12 cellular contexts compared by ENCODE assay signal in genomic region chr2:217573565-217573964, GRCh38.
DNase-seq lines count a peak whose midpoint lies in the region; ATAC-seq and TF ChIP-seq lines count a peak whose summit lies in the region.
"Had no signal": no experiment of that assay in that cellular context is flagged by ENCODE, and none has a peak within 500 bp of the region (broad histone marks: within the 10 kb centered on the region; RNA-seq: fewer than 3 reads in every experiment).

No MANE protein-coding gene starts in this region.

- peaks cover 0 to 6% of the 10 kb centered on the region in 2 donors for H3K36me3 Mint-ChIP-seq in activated naive CD4-positive, alpha-beta T cell treated with anti-CD3 and anti-CD28 coated beads, Interleukin-2, amount 50 U/mL, for 72 hours

- H3K4me3 ChIP-seq in MG63, result no peak overlapping the region
- H3K4me3 ChIP-seq in epithelial cell of esophagus (ENCODE audit: low read length), result no peak overlapping the region
- no peak overlapping the region for H3K4me3 ChIP-seq in osteoblast (ENCODE audit: insufficient read depth, low read length)
- H3K4me3 ChIP-seq in OCI-LY7 (ENCODE audit: low read depth, low read length, poor library complexity, severe bottlenecking), result no peak overlapping the region
- H3K4me3 ChIP-seq: heart right ventricle had no signal

- H3K4me2 ChIP-seq in osteoblast (ENCODE audit: insufficient read depth, low read length), result no peak overlapping the region
- no peak overlapping the region for H3K4me2 ChIP-seq in OCI-LY7 (ENCODE audit: low read length)

- H3K9me3 ChIP-seq in MG63 (no peaks in the 10 kb centered on the region), osteoblast (ENCODE audit: low read depth, low read length) (no peaks in the 10 kb centered on the region), OCI-LY7 (ENCODE audit: low read length) (no peaks in the 10 kb centered on the region)

- H3K27me3 ChIP-seq in MG63 (no peaks in the 10 kb centered on the region), osteoblast (ENCODE audit: insufficient read depth, low read length) (peaks cover 6% of the 10 kb centered on the region)
- H3K27me3 ChIP-seq: heart right ventricle had no signal

- H3K27ac Mint-ChIP-seq in activated naive CD4-positive, alpha-beta T cell treated with anti-CD3 and anti-CD28 coated beads, Interleukin-2, amount 50 U/mL, for 72 hours, result no peak overlapping the region
- H3K27ac Mint-ChIP-seq: CD4-positive, alpha-beta memory T cell; naive thymus-derived CD4-positive, alpha-beta T cell had no signal

- no peak overlapping the region for H3K27ac ChIP-seq in osteoblast (ENCODE audit: low read depth, low read length)
- no peak overlapping the region for H3K27ac ChIP-seq in OCI-LY7 (ENCODE audit: low read depth, low read length, poor library complexity, severe bottlenecking)
- H3K27ac ChIP-seq: heart right ventricle had no signal

- H3K79me2 ChIP-seq in osteoblast (ENCODE audit: insufficient read depth, low read length) (no peaks in the 10 kb centered on the region), OCI-LY7 (ENCODE audit: insufficient read depth, low read depth, low read length) (no peaks in the 10 kb centered on the region)

- no peaks in the 10 kb centered on the region for H3K36me3 ChIP-seq in MG63
- no peaks in the 10 kb centered on the region for H3K36me3 ChIP-seq in osteoblast (ENCODE audit: insufficient read depth, low read length)
- H3K36me3 ChIP-seq in OCI-LY7 (ENCODE audit: insufficient read depth, low read length), result no peaks in the 10 kb centered on the region
- H3K36me3 ChIP-seq: heart right ventricle had no signal

- H3K4me1 ChIP-seq in osteoblast (ENCODE audit: insufficient read depth, low read length) (no peaks in the 10 kb centered on the region), OCI-LY7 (ENCODE audit: insufficient read depth, low read length, poor library complexity, severe bottlenecking) (no peaks in the 10 kb centered on the region)
- H3K4me1 ChIP-seq: heart right ventricle had no signal

- DNase-seq in ELF-1 (ENCODE audit: low read depth, low spot score), result peak; percentile 49
- DNase-seq in MG63, result peak; percentile 48
- peak; percentile 16 for DNase-seq in epithelial cell of esophagus (ENCODE audit: low read depth)
- DNase-seq in osteoblast (ENCODE audit: insufficient read length, low spot score, missing footprints), result peak; percentile 82
- DNase-seq in OCI-LY7 (ENCODE audit: low spot score), result no peak
- no peak for DNase-seq in CD1c-positive myeloid dendritic cell (ENCODE audit: extremely low spot score)
- no peak for DNase-seq in activated naive CD4-positive, alpha-beta T cell treated with anti-CD3 and anti-CD28 coated beads, Interleukin-2, amount 50 U/mL, for 72 hours (ENCODE audit: low spot score in 2 of 2)
- DNase-seq: activated naive CD4-positive, alpha-beta T cell treated with Interleukin-2 at 50 U/mL for 16 hours; CD4-positive, alpha-beta memory T cell; heart right ventricle; naive thymus-derived CD4-positive, alpha-beta T cell; stimulated activated CD4-positive, alpha-beta T cell treated with anti-CD3 and anti-CD28 coated beads, Interleukin-1b, Interleukin-23, amount 100 ng/mL, for 48 hours had no signal

- TF ChIP-seq CTCF in epithelial cell of esophagus (IDR thresholded peaks at IDR 0.05; ENCODE audit: insufficient read depth, low read depth, low read length, missing control alignments), result no peak
- TF ChIP-seq CTCF in osteoblast (IDR thresholded peaks at IDR 0.05; ENCODE audit: extremely low read depth, low read depth, low read length), result no peak
- TF ChIP-seq CTCF in OCI-LY7 (conservative IDR thresholded peaks at IDR 0.05; ENCODE audit: low read length), result no peak

- no TSS peak for BruUV-seq in OCI-LY7 (replicated peaks; lab: Mats Ljungman, UMichigan)

- H3K9me2 ChIP-seq in OCI-LY7 (ENCODE audit: insufficient read depth, low read length), result no peaks in the 10 kb centered on the region

- H3K9me3 Mint-ChIP-seq in activated naive CD4-positive, alpha-beta T cell treated with anti-CD3 and anti-CD28 coated beads, Interleukin-2, amount 50 U/mL, for 72 hours, result peaks cover 0 to 5% of the 10 kb centered on the region in 2 donors

- intact Hi-C loops in OCI-LY7 (cut with micrococcal nuclease; ENCODE audit: unreplicated experiment), result no loop called here

- CTCF ChIA-PET in OCI-LY7 (lab: Charles Lee; ENCODE audit: unreplicated experiment), result interaction anchor here (0.6 kb wide), 1 partner anchor 414 kb away, joined by 3 read pairs; no protein-coding TSS in a partner anchor

- H2AFZ ChIP-seq in osteoblast (ENCODE audit: low read length) (no peak overlapping the region), OCI-LY7 (ENCODE audit: low read length) (no peak overlapping the region)

- POLR2A ChIA-PET in OCI-LY7 (lab: Charles Lee), result no interaction called here

- no peaks in the 10 kb centered on the region for H4K20me1 ChIP-seq in osteoblast (ENCODE audit: insufficient read depth, low read length)
- no peaks in the 10 kb centered on the region for H4K20me1 ChIP-seq in OCI-LY7 (ENCODE audit: insufficient read depth, low read length)

- ATAC-seq in activated naive CD4-positive, alpha-beta T cell treated with anti-CD3 and anti-CD28 coated beads, Interleukin-2, amount 50 U/mL, for 72 hours, result no peak
- ATAC-seq: naive thymus-derived CD4-positive, alpha-beta T cell had no signal

Comparison
In these comparisons a context has a peak if more than half of its experiments do, and no peak if none do; other contexts are left out.
1. DNase-seq: peak in ELF-1 (single experiment), MG63 (single experiment), epithelial cell of esophagus (single experiment) and osteoblast (single experiment); none in OCI-LY7 (single experiment), CD1c-positive myeloid dendritic cell (single experiment) and activated naive CD4-positive, alpha-beta T cell treated with anti-CD3 and anti-CD28 coated beads, Interleukin-2, amount 50 U/mL, for 72 hours (0 of 2).